21 cellular contexts compared by ENCODE assay signal in genomic region chr12:21054334-21054733, GRCh38.
"Had no signal": no experiment of that assay in that cellular context is flagged by ENCODE, and none has a peak within 500 bp of the region (broad histone marks: within the 10 kb centered on the region; RNA-seq: fewer than 3 reads in every experiment).

No MANE protein-coding gene starts in this region.

- ATAC-seq: activated naive CD8-positive, alpha-beta T cell treated with anti-CD3 and anti-CD28 coated beads, Interleukin-2, amount 50 U/mL, for 24 hours; left colon; lower lobe of right lung had no signal

- H3K27ac ChIP-seq: coronary artery, esophagus squamous epithelium, lower lobe of right lung, right atrium auricular region, upper lobe of left lung, VCaP had no signal

- DNase-seq: activated CD4-positive, alpha-beta T cell treated with anti-CD3 and anti-CD28 coated beads, Interleukin-2, amount 50 U/mL, for 48 hours; activated naive CD4-positive, alpha-beta T cell treated with anti-CD3 and anti-CD28 coated beads for 36 hours; activated naive CD8-positive, alpha-beta T cell treated with anti-CD3 and anti-CD28 coated beads, Interleukin-2, amount 50 U/mL, for 24 hours; central memory CD4-positive, alpha-beta T cell; esophagus squamous epithelium; foreskin melanocyte; head of caudate nucleus; immature natural killer cell; left colon; lower lobe of right lung; nephron progenitor cell; occipital lobe; stimulated activated CD4-positive, alpha-beta T cell treated with anti-CD3 and anti-CD28 coated beads, Interleukin-15, amount 100 ng/mL, for 24 hours; stimulated activated CD4-positive, alpha-beta T cell treated with anti-CD3 and anti-CD28 coated beads, Interleukin-4, amount 100 ng/mL, for 24 hours; stimulated activated naive CD4-positive, alpha-beta T cell; substantia nigra; T1000; upper lobe of left lung had no signal

- H3K36me3 ChIP-seq: esophagus squamous epithelium, lower lobe of right lung, right atrium auricular region, upper lobe of left lung had no signal

- H3K4me3 ChIP-seq: coronary artery, esophagus squamous epithelium, lower lobe of right lung, right atrium auricular region, upper lobe of left lung had no signal

- H3K27me3 ChIP-seq: esophagus squamous epithelium, upper lobe of left lung had no signal
